ENCODE assay signal across 2 cellular contexts in genomic region chrX:6227445-6227820, GRCh38.
TF ChIP-seq lines count a peak whose summit lies in the region.

No MANE protein-coding gene starts in this region.

TF ChIP-seq in SK-N-SH, 30 proteins besides CTCF, POLR2A, EP300 and RAD21 (continued from another document):
- TF ChIP-seq POLR2AphosphoS5 (IDR thresholded peaks at IDR 0.05; ENCODE audit: low read depth, low read length) = no peak
- TF ChIP-seq EZH2phosphoT487 (IDR thresholded peaks at IDR 0.05; ENCODE audit: borderline replicate concordance, low read depth) = no peak
- no peak for TF ChIP-seq MXI1 (IDR thresholded peaks at IDR 0.05; ENCODE audit: low read depth, low read length)
- no peak for TF ChIP-seq TEAD4 (IDR thresholded peaks at IDR 0.05; ENCODE audit: borderline replicate concordance, insufficient read depth)
- TF ChIP-seq FOSL2 (IDR thresholded peaks at IDR 0.05; ENCODE audit: borderline replicate concordance, low read depth) = no peak
- TF ChIP-seq IRF3 (IDR thresholded peaks at IDR 0.05; ENCODE audit: low read depth, low read length) = no peak

TF ChIP-seq in SK-N-SH treated with all-trans-retinoic acid at 6 μM for 48 hours, 23 proteins besides CTCF, POLR2A, EP300 and RAD21 (continued from another document):
- TF ChIP-seq PATZ1 (CRISPR knock-in tag; IDR thresholded peaks at IDR 0.05; ENCODE audit: borderline replicate concordance) = no peak
- TF ChIP-seq TSHZ2 (CRISPR knock-in tag; IDR thresholded peaks at IDR 0.05) = no peak
- TF ChIP-seq, protein P1, sequence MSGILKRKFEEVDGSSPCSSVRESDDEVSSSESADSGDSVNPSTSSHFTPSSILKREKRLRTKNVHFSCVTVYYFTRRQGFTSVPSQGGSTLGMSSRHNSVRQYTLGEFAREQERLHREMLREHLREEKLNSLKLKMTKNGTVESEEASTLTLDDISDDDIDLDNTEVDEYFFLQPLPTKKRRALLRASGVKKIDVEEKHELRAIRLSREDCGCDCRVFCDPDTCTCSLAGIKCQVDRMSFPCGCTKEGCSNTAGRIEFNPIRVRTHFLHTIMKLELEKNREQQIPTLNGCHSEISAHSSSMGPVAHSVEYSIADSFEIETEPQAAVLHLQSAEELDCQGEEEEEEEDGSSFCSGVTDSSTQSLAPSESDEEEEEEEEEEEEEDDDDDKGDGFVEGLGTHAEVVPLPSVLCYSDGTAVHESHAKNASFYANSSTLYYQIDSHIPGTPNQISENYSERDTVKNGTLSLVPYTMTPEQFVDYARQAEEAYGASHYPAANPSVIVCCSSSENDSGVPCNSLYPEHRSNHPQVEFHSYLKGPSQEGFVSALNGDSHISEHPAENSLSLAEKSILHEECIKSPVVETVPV (CRISPR knock-in tag; IDR thresholded peaks at IDR 0.05) = no peak
- TF ChIP-seq ISL1 (CRISPR knock-in tag; IDR thresholded peaks at IDR 0.05) = no peak
- TF ChIP-seq ZC3H10 (CRISPR knock-in tag; IDR thresholded peaks at IDR 0.05) = no peak
- TF ChIP-seq ZNF70 (CRISPR knock-in tag; IDR thresholded peaks at IDR 0.05) = no peak
